ENCODE assay signal across 1 cellular context in genomic region chr17:15941781-15942180, GRCh38.
TF ChIP-seq lines count a peak whose summit lies in the region.

No MANE protein-coding gene starts in this region.

TF ChIP-seq in HepG2, 621 proteins besides CTCF, POLR2A, EP300 and RAD21:
- TF ChIP-seq, protein P1, sequence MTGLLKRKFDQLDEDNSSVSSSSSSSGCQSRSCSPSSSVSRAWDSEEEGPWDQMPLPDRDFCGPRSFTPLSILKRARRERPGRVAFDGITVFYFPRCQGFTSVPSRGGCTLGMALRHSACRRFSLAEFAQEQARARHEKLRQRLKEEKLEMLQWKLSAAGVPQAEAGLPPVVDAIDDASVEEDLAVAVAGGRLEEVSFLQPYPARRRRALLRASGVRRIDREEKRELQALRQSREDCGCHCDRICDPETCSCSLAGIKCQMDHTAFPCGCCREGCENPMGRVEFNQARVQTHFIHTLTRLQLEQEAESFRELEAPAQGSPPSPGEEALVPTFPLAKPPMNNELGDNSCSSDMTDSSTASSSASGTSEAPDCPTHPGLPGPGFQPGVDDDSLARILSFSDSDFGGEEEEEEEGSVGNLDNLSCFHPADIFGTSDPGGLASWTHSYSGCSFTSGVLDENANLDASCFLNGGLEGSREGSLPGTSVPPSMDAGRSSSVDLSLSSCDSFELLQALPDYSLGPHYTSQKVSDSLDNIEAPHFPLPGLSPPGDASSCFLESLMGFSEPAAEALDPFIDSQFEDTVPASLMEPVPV (CRISPR knock-in tag; IDR thresholded peaks at IDR 0.05): no peak
- TF ChIP-seq MTERF4 (CRISPR knock-in tag; IDR thresholded peaks at IDR 0.05): no peak
- TF ChIP-seq ZFP90 (CRISPR knock-in tag; IDR thresholded peaks at IDR 0.05; ENCODE audit: borderline replicate concordance): no peak
